8 cellular contexts compared by ENCODE assay signal in the genomic region with DNA sequence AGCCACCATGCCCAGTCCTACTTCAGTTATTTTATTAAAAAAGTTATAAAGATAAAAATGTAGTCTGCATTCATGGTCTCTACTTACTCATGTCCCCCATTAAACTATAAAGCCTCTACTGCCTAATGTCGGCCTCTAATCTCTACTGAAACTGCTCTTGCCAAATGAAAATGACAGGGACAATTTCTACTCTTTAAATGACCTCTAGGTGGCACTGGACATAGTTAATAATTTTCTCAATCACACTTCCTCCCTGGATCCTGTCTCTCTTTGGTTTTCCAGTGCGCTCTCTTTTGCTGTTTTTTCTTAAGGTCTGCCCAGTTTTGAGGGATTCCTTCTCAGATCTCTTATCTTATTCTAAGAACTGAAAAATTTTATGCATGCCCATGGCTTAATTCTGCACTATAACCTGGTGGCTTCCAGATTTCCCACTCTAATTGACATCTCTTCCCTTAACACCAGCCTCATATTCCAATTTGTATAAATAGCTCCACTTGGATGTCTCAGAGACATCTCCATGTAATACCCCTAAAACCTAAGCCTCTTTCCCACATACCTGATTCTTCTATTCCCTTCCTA. TPM values are rescaled to one million over a fixed set of nuclear protein-coding genes. Genes with fewer than 3 reads are reported as not detected.
A peak's percentile ranks its signal among the peaks of the same experiment; 100 is the strongest.
DNase-seq lines count a peak whose midpoint lies in the region; ATAC-seq and TF ChIP-seq lines count a peak whose summit lies in the region.

No MANE protein-coding gene starts in this region.

- no peaks in the 10 kb centered on the region for H3K36me3 ChIP-seq in Peyer's patch
- no peaks in the 10 kb centered on the region for H3K36me3 ChIP-seq in esophagus muscularis mucosa
- no peaks in the 10 kb centered on the region for H3K36me3 ChIP-seq in prostate gland

- no peaks in the 10 kb centered on the region for H3K4me1 ChIP-seq in Peyer's patch
- H3K4me1 ChIP-seq in esophagus muscularis mucosa: no peaks in the 10 kb centered on the region
- H3K4me1 ChIP-seq in prostate gland (replicated peaks): no peaks in the 10 kb centered on the region

- H3K27me3 ChIP-seq in Peyer's patch (peaks cover 0 to 4% of the 10 kb centered on the region in 2 donors), esophagus muscularis mucosa (peaks cover 0 to 24% (median 0%) of the 10 kb centered on the region in 4 donors), prostate gland (replicated peaks; ENCODE audit: insufficient read depth) (no peaks in the 10 kb centered on the region)

- TF ChIP-seq CTCF in Peyer's patch (IDR thresholded peaks at IDR 0.05) (peak in 5 of 6 experiments; percentile 24 to 61 (median 55)), esophagus muscularis mucosa (IDR thresholded peaks at IDR 0.05) (peak in 2 of 3 experiments; percentile 39 to 49), prostate gland (IDR thresholded peaks at IDR 0.05) (peak in 3 of 4 experiments; percentile 24 to 41 (median 36))

- 51% methylated on average over 2 of the region's 2 CpGs for WGBS in esophagus muscularis mucosa
- 41% methylated on average over 2 of the region's 2 CpGs for whole genome bisulfite sequencing in prostate gland

- no peak for TF ChIP-seq POLR2A in Peyer's patch (IDR thresholded peaks at IDR 0.05)
- no peak for TF ChIP-seq POLR2A in esophagus muscularis mucosa (IDR thresholded peaks at IDR 0.05; ENCODE audit: low read depth)
- TF ChIP-seq POLR2A in prostate gland (IDR thresholded peaks at IDR 0.05): no peak

- peak; percentile 35 for DNase-seq in EL
- no peak for DNase-seq in Peyer's patch
- DNase-seq in esophagus muscularis mucosa (ENCODE audit: extremely low spot score): no peak
- no peak for DNase-seq in prostate gland (ENCODE audit: low spot score)
- DNase-seq in activated naive CD4-positive, alpha-beta T cell (lab: John Stamatoyannopoulos, UW): no peak
- DNase-seq in activated CD4-positive, CD25-positive, alpha-beta regulatory T cell treated with anti-CD3 and anti-CD28 coated beads, Interleukin-2, amount 50 U/mL, for 72 hours: no peak
- DNase-seq in 8988T: no peak

- no peak for TF ChIP-seq EP300 in esophagus muscularis mucosa (IDR thresholded peaks at IDR 0.05)

- H3K9me3 ChIP-seq in Peyer's patch (no peaks in the 10 kb centered on the region), esophagus muscularis mucosa (no peaks in the 10 kb centered on the region), prostate gland (no peaks in the 10 kb centered on the region)

- intact Hi-C loops in esophagus muscularis mucosa (cut with DNase I): no loop called here
- intact Hi-C loops in prostate gland (cut with DNase I): no loop called here

- ATAC-seq in HG03175 (IDR thresholded peaks at IDR 0.05; ENCODE audit: unreplicated experiment): peak; percentile 63

- H3K27ac ChIP-seq in Peyer's patch (no peak overlapping the region), esophagus muscularis mucosa (replicated peaks in 1 of 4) (no peak overlapping the region), prostate gland (no peak overlapping the region)

- H3K4me3 ChIP-seq in Peyer's patch (no peak overlapping the region), esophagus muscularis mucosa (no peak overlapping the region), prostate gland (no peak overlapping the region)

RNA-seq across cellular contexts. Expression of gene MTMR6, which starts 54.3 kb away (rescaled TPM):
- total RNA-seq in Peyer's patch: 10 to 100 TPM in 2 of 4 donors, 1 to 10 TPM in 2; 6.4 to 14.9 (median 10.6) TPM
- 10 to 100 TPM; 19.9 to 28.4 (median 23.6) TPM for total RNA-seq in esophagus muscularis mucosa
- total RNA-seq in prostate gland: 10 to 100 TPM; 12.7 to 17.1 TPM
